ENCODE assay signal across 16 cellular contexts in the genomic region with DNA sequence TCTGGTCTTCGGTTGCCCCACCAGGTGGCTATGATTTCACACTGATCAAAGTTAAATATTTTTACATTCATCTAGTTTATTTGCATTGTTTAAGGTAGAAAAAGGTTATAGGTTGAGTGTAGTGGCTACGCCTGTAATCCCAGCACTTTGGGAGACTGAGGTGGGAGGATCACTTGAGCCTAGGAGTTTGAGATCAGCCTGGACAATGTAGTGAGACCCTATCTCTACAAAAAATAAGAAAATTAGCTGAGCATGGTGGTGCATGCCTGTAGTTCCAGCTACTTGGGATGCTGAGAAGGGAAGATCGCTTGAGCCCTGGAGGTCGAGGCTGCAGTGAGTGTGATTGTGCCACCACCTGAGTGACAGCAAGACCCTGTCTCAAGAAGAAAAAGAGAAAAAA. TPM values are rescaled to one million over a fixed set of nuclear protein-coding genes. Genes with fewer than 3 reads are reported as not detected.
A peak's percentile ranks its signal among the peaks of the same experiment; 100 is the strongest.
DNase-seq lines count a peak whose midpoint lies in the region; ATAC-seq and TF ChIP-seq lines count a peak whose summit lies in the region.
"Had no signal": no experiment of that assay in that cellular context is flagged by ENCODE, and none has a peak within 500 bp of the region (broad histone marks: within the 10 kb centered on the region; RNA-seq: fewer than 3 reads in every experiment).

No MANE protein-coding gene starts in this region.

- no peaks in the 10 kb centered on the region for H3K27me3 ChIP-seq in DOHH2 (ENCODE audit: control insufficient read depth, low read length)
- H3K27me3 ChIP-seq: BLaER1 had no signal

- H3K9me3 ChIP-seq in DOHH2 (ENCODE audit: control insufficient read depth, insufficient read depth, low read length): no peaks in the 10 kb centered on the region
- H3K9me3 ChIP-seq: BLaER1 had no signal

- H3K4me1 Mint-ChIP-seq in T-helper 2 cell treated with Interferon-gamma antibody and Interleukin-4, amounts not matched to agents 5 μg/mL and 100 μg/mL, for 36 hours (ENCODE audit: low read depth): peaks cover 45% of the 10 kb centered on the region
- H3K4me1 Mint-ChIP-seq in T-cell (peaks cover 57 to 63% (median 62%) of the 10 kb centered on the region in 3 donors), osteocyte (ENCODE audit: unreplicated experiment) (peaks cover 24% of the 10 kb centered on the region)
- peaks cover 61% of the 10 kb centered on the region for H3K4me1 Mint-ChIP-seq in activated CD4-positive, alpha-beta T cell treated with anti-CD3 and anti-CD28 coated beads for 36 hours

- no peaks in the 10 kb centered on the region for H3K27me3 Mint-ChIP-seq in T-helper 2 cell treated with Interferon-gamma antibody and Interleukin-4, amounts not matched to agents 5 μg/mL and 100 μg/mL, for 36 hours (ENCODE audit: low read depth)
- no peaks in the 10 kb centered on the region for H3K27me3 Mint-ChIP-seq in T-cell
- no peaks in the 10 kb centered on the region for H3K27me3 Mint-ChIP-seq in osteocyte (ENCODE audit: unreplicated experiment)
- H3K27me3 Mint-ChIP-seq in activated CD4-positive, alpha-beta T cell treated with anti-CD3 and anti-CD28 coated beads for 36 hours: no peaks in the 10 kb centered on the region

- DNase-seq in T-helper 2 cell treated with Interferon-gamma antibody and Interleukin-4, amounts not matched to agents 5 μg/mL and 100 μg/mL, for 36 hours (ENCODE audit: low spot score): no peak
- DNase-seq in T-helper 2 cell: no peak
- DNase-seq in T-cell: no peak
- no peak for DNase-seq in osteocyte (ENCODE audit: extremely low spot score, unreplicated experiment)
- DNase-seq in ureter (ENCODE audit: low spot score): no peak
- no peak for DNase-seq in epidermal melanocyte (ENCODE audit: insufficient read length, low spot score)
- no peak for DNase-seq in activated CD4-positive, alpha-beta T cell treated with anti-CD3 and anti-CD28 coated beads for 36 hours
- DNase-seq: DMS53, H9, NCI-H1436 treated with DMSO at 0.1 percent for 48 hours, NCI-H2081, NCI-H510A treated with DMSO at 0.1 percent for 48 hours, SIG-M5 had no signal

- intact Hi-C loops in activated CD4-positive, alpha-beta T cell treated with anti-CD3 and anti-CD28 coated beads for 36 hours (cut with DNase I, micrococcal nuclease): no loop called here

- H3K4me2 ChIP-seq in DOHH2 (ENCODE audit: low read length): peak overlapping the region; percentile 78
- H3K4me2 ChIP-seq: BLaER1 had no signal

- ATAC-seq in T-cell (replicated peaks in 1 of 4): no peak
- no peak for ATAC-seq in activated CD4-positive, alpha-beta T cell treated with anti-CD3 and anti-CD28 coated beads for 36 hours

- H4K20me1 ChIP-seq in DOHH2 (ENCODE audit: control insufficient read depth, insufficient read depth, low read depth, low read length): peaks cover 31% of the 10 kb centered on the region

- H3K9me3 Mint-ChIP-seq in T-helper 2 cell treated with Interferon-gamma antibody and Interleukin-4, amounts not matched to agents 5 μg/mL and 100 μg/mL, for 36 hours: no peaks in the 10 kb centered on the region
- H3K9me3 Mint-ChIP-seq in T-cell: no peaks in the 10 kb centered on the region
- no peaks in the 10 kb centered on the region for H3K9me3 Mint-ChIP-seq in osteocyte (ENCODE audit: unreplicated experiment)
- H3K9me3 Mint-ChIP-seq in activated CD4-positive, alpha-beta T cell treated with anti-CD3 and anti-CD28 coated beads for 36 hours (ENCODE audit: low read depth): no peaks in the 10 kb centered on the region
- H3K9me3 Mint-ChIP-seq: H9 had no signal

- H3F3A ChIP-seq in DOHH2 (ENCODE audit: control insufficient read depth, insufficient read depth): peaks cover 21% of the 10 kb centered on the region

- H3K79me2 ChIP-seq in DOHH2 (ENCODE audit: control insufficient read depth, low read length): peaks cover 88% of the 10 kb centered on the region

- H3K27ac ChIP-seq in DOHH2 (ENCODE audit: low read depth, low read length): peak overlapping the region; percentile 92
- H3K27ac ChIP-seq: 22Rv1, BLaER1 had no signal

- H3K36me3 Mint-ChIP-seq in T-helper 2 cell treated with Interferon-gamma antibody and Interleukin-4, amounts not matched to agents 5 μg/mL and 100 μg/mL, for 36 hours (ENCODE audit: low read depth): peaks cover 39% of the 10 kb centered on the region
- H3K36me3 Mint-ChIP-seq in T-cell: peaks cover 12% of the 10 kb centered on the region
- H3K36me3 Mint-ChIP-seq in osteocyte (ENCODE audit: unreplicated experiment): no peaks in the 10 kb centered on the region
- H3K36me3 Mint-ChIP-seq in activated CD4-positive, alpha-beta T cell treated with anti-CD3 and anti-CD28 coated beads for 36 hours (ENCODE audit: low read depth): peaks cover 40% of the 10 kb centered on the region

- POLR2A ChIA-PET in T-cell (lab: Charles Lee): no interaction called here
- POLR2A ChIA-PET in activated CD4-positive, alpha-beta T cell treated with anti-CD3 and anti-CD28 coated beads for 36 hours (lab: Charles Lee): interaction anchor here (0.6 to 0.7 kb wide), 2 partner anchors 26 to 253 kb away, joined by 3 to 4 read pairs; no protein-coding TSS in a partner anchor

- TF ChIP-seq CTCF in DOHH2 (IDR thresholded peaks at IDR 0.05; ENCODE audit: low read depth, low read length, poor library complexity, severe bottlenecking) (no peak), osteocyte (IDR thresholded peaks at IDR 0.05) (no peak)

- no peaks in the 10 kb centered on the region for H3K9me2 ChIP-seq in DOHH2 (replicated peaks; ENCODE audit: control insufficient read depth, low read length)

- CTCF ChIA-PET in T-cell (lab: Charles Lee): interaction anchor here (1.0 to 3.5 kb wide), 2 partner anchors 24 to 31 kb away, joined by 4 to 19 read pairs; no protein-coding TSS in a partner anchor
- CTCF ChIA-PET in activated CD4-positive, alpha-beta T cell treated with anti-CD3 and anti-CD28 coated beads for 36 hours (lab: Charles Lee): interaction anchor here (1.0 to 1.2 kb wide), 3 partner anchors 16 to 108 kb away, joined by 3 read pairs; partner anchors contain the start of gene TBRG4

- H3K4me3 Mint-ChIP-seq in T-helper 2 cell treated with Interferon-gamma antibody and Interleukin-4, amounts not matched to agents 5 μg/mL and 100 μg/mL, for 36 hours: no peak overlapping the region
- H3K4me3 Mint-ChIP-seq in T-cell: no peak overlapping the region
- no peak overlapping the region for H3K4me3 Mint-ChIP-seq in osteocyte (ENCODE audit: unreplicated experiment)
- no peak overlapping the region for H3K4me3 Mint-ChIP-seq in activated CD4-positive, alpha-beta T cell treated with anti-CD3 and anti-CD28 coated beads for 36 hours
- H3K4me3 Mint-ChIP-seq: H9 had no signal

- peak overlapping the region; percentile 13; the same call in 1 of the 2 replicates for H3K4me3 ChIP-seq in DOHH2 (ENCODE audit: low read length)
- H3K4me3 ChIP-seq: BLaER1 had no signal

- peaks cover 69% of the 10 kb centered on the region for H3K36me3 ChIP-seq in DOHH2 (ENCODE audit: control insufficient read depth, low read length)

- peak overlapping the region; percentile 36 for H3K27ac Mint-ChIP-seq in T-helper 2 cell treated with Interferon-gamma antibody and Interleukin-4, amounts not matched to agents 5 μg/mL and 100 μg/mL, for 36 hours
- peak overlapping the region; percentile 58 to 67 for H3K27ac Mint-ChIP-seq in T-cell
- peak overlapping the region; percentile 16 for H3K27ac Mint-ChIP-seq in osteocyte (ENCODE audit: unreplicated experiment)
- H3K27ac Mint-ChIP-seq in activated CD4-positive, alpha-beta T cell treated with anti-CD3 and anti-CD28 coated beads for 36 hours: no peak overlapping the region
- H3K27ac Mint-ChIP-seq: H9 had no signal

- peaks cover 77% of the 10 kb centered on the region for H3K4me1 ChIP-seq in DOHH2 (ENCODE audit: control insufficient read depth, low read length)

RNA-seq across cellular contexts. Expression of gene CCM2, which starts 3.8 kb away (rescaled TPM):
- total RNA-seq in T-cell (100 to 1,000 TPM in 4 of 5 donors, 10 to 100 TPM in 1; 88.6 to 190 (median 167) TPM), osteocyte (41.4 and 42.3 TPM in 2 replicates), ureter (31.1 TPM)
- 10 to 100 TPM; 70.1 to 80.1 TPM for total RNA-seq in activated CD4-positive, alpha-beta T cell treated with anti-CD3 and anti-CD28 coated beads for 36 hours

RNA-seq across cellular contexts. Expression of gene MYO1G, which starts 25.0 kb away (rescaled TPM):
- 100 to 1,000 TPM; 183 to 272 (median 192) TPM for total RNA-seq in T-cell
- total RNA-seq in osteocyte: 0.05 TPM in 1 of 2 replicates, not detected in the other
- total RNA-seq in ureter: 6.0 TPM
- 100 to 1,000 TPM; 369 to 376 TPM for total RNA-seq in activated CD4-positive, alpha-beta T cell treated with anti-CD3 and anti-CD28 coated beads for 36 hours

Comparison
In these comparisons a context has a peak if more than half of its experiments do, and no peak if none do; other contexts are left out.
1. RNA of gene MYO1G, which starts 25.0 kb away (total RNA-seq): 369 to 376 TPM in activated CD4-positive, alpha-beta T cell treated with anti-CD3 and anti-CD28 coated beads for 36 hours and 183 to 272 TPM in T-cell; 6.0 TPM in ureter (single experiment) and 0.05 TPM in osteocyte; every median in the first group is over 10 times any median in the second.